In the genomic region with DNA sequence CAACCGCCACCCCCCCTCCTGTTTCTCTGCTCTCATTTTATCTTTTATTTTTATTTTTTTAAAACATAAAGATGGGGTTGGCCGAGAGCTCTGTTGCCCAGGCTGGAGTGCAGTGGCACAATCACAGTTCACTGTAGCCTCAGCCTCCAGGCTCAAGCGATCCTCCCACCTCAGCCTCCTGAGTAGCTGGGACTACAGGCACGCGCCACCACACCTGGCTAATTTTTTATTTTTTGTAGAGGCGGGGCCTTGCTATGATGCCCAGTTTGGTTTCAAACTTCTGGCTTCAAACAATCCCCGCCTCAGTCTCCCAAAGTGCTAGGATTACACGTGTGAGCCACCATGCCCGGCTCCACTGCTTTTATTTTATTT, we compare ENCODE assay signal across 6 cellular contexts. TPM values are rescaled to one million over a fixed set of nuclear protein-coding genes. Genes with fewer than 3 reads are reported as not detected.
DNase-seq lines count a peak whose midpoint lies in the region; ATAC-seq, FAIRE-seq and TF ChIP-seq lines count a peak whose summit lies in the region.
"Not testable (repeated sequence)": the region's sequence is repeated elsewhere in the genome, so short reads cannot be mapped to it uniquely, and the experiment has no call there.

No MANE protein-coding gene starts in this region.

- H4K20me1 ChIP-seq in HepG2 (ENCODE audit: insufficient read depth, low read length), result not testable (repeated sequence)

- H3K9me3 Mint-ChIP-seq in Caco-2 (ENCODE audit: unreplicated experiment), result not testable (repeated sequence)

- not testable (repeated sequence) for TF ChIP-seq RAD21 in HepG2 (CRISPR knock-in tag; IDR thresholded peaks at IDR 0.05)

- TF ChIP-seq CTCF in Caco-2 (IDR thresholded peaks at IDR 0.05; ENCODE audit: insufficient read depth in 1 of 2, low read depth in 1 of 2, low read length in 1 of 2, severe bottlenecking in 1 of 2, unreplicated experiment in 1 of 2); adrenal gland (IDR thresholded peaks at IDR 0.05); left ventricle myocardium inferior (IDR thresholded peaks at IDR 0.05; ENCODE audit: borderline replicate concordance); HepG2 (CRISPR knock-in tag; IDR thresholded peaks at IDR 0.05); right lobe of liver (IDR thresholded peaks at IDR 0.05): not testable (repeated sequence)

- H3K4me2 ChIP-seq in HepG2 (ENCODE audit: low read depth, low read length), result peak overlapping the region; percentile 85

- H3K27me3 ChIP-seq in Caco-2 (replicated peaks; ENCODE audit: control insufficient read depth, insufficient read depth, low read length); adrenal gland; left ventricle myocardium inferior (ENCODE audit: low read depth); HepG2 (ENCODE audit: control insufficient read depth in 1 of 2, insufficient read depth in 2 of 2, low read length in 2 of 2); right lobe of liver; subcutaneous abdominal adipose tissue (ENCODE audit: control insufficient read depth in 5 of 5, insufficient read depth in 4 of 5, low read length in 5 of 5): not testable (repeated sequence)

- peak overlapping the region; percentile 33; the same call in 1 of the 2 replicates for H3K9ac ChIP-seq in HepG2 (ENCODE audit: insufficient read depth, low read depth, low read length)
- H3K9ac ChIP-seq in subcutaneous abdominal adipose tissue (ENCODE audit: low read length in 5 of 5), result peak overlapping the region in 1 of 5 donors; percentile 73

- not testable (repeated sequence) for H3K4me3 Mint-ChIP-seq in Caco-2 (ENCODE audit: unreplicated experiment)

- FAIRE-seq in HepG2 (lab: Jason Lieb, UNC), result not testable (repeated sequence)

- not testable (repeated sequence) for ATAC-seq in HepG2, right lobe of liver

- not testable (repeated sequence) for H3K27me3 Mint-ChIP-seq in Caco-2 (ENCODE audit: insufficient read depth, unreplicated experiment)

- TF ChIP-seq POLR2A in adrenal gland (IDR thresholded peaks at IDR 0.05); HepG2 (IDR thresholded peaks at IDR 0.05; ENCODE audit: insufficient read depth in 1 of 2, low read depth in 2 of 2, low read length in 2 of 2); right lobe of liver (IDR thresholded peaks at IDR 0.05): not testable (repeated sequence)

- in situ Hi-C loops in HepG2 (cut with HindIII; ENCODE audit: extremely low pct_ligation_motif_present, low pct_unique_long_range_greater_than_20kb), result not testable (repeated sequence)

- peak overlapping the region; percentile 62 for H3K27ac Mint-ChIP-seq in Caco-2 (ENCODE audit: unreplicated experiment)

- not testable (repeated sequence) for BruUV-seq in Caco-2 (replicated peaks; lab: Mats Ljungman, UMichigan); HepG2 (replicated peaks; lab: Mats Ljungman, UMichigan)

- 90 to 94% (median 92%) methylated on average over 9 of the region's 9 CpGs for WGBS in adrenal gland, 4 donors
- 47% methylated on average over 9 of the region's 9 CpGs for WGBS in HepG2 (ENCODE audit: low lambda C conversion rate)
- WGBS in right lobe of liver (ENCODE audit: insufficient coverage, low coverage, low lambda C conversion rate, missing lambda C conversion rate), result 72% methylated on average over 9 of the region's 9 CpGs

- not testable (repeated sequence) for DNase-seq in Caco-2; adrenal gland; left ventricle myocardium inferior; HepG2 (ENCODE audit: low spot score); right lobe of liver

- POLR2A ChIA-PET in Caco-2 (lab: Charles Lee) (interaction anchor here (0.6 kb wide), 1 partner anchor 10 kb away, joined by 5 read pairs; no protein-coding TSS in a partner anchor), HepG2 (lab: Yijun Ruan, JAX) (interaction anchor here (0.9 to 3.7 kb wide), 6 partner anchors 8 to 86 kb away, joined by 3 to 78 read pairs (median 10); partner anchors contain the start of genes POR and TMEM120A)

- H2AFZ ChIP-seq in HepG2 (ENCODE audit: low read length), result not testable (repeated sequence)

- H3K4me1 Mint-ChIP-seq in Caco-2 (ENCODE audit: low read depth, unreplicated experiment), result peaks cover 11% of the 10 kb centered on the region

- not testable (repeated sequence) for TF ChIP-seq EP300 in HepG2 (IDR thresholded peaks at IDR 0.05; ENCODE audit: low read depth in 2 of 2, low read length in 2 of 2); HepG2 (CRISPR knock-in tag; IDR thresholded peaks at IDR 0.05; ENCODE audit: borderline replicate concordance)

- H3K27ac ChIP-seq in adrenal gland (peak overlapping the region; percentile 4 to 88 (median 65)), left ventricle myocardium inferior (replicated peaks) (peak overlapping the region; percentile 50), HepG2 (ENCODE audit: extremely low read length, insufficient read depth, low read length) (peak overlapping the region; percentile 98), right lobe of liver (peak overlapping the region; percentile 83 to 97 (median 97)), subcutaneous abdominal adipose tissue (ENCODE audit: low read depth, low read length) (peak overlapping the region; percentile 89)

- H3K9me3 ChIP-seq in Caco-2; adrenal gland (replicated peaks in 1 of 3); left ventricle myocardium inferior (replicated peaks); HepG2 (ENCODE audit: low read length); right lobe of liver; subcutaneous abdominal adipose tissue (ENCODE audit: control insufficient read depth in 5 of 5, low read length in 5 of 5): not testable (repeated sequence)

- CTCF ChIA-PET in Caco-2 (lab: Charles Lee); HepG2 (lab: Yijun Ruan, JAX; ENCODE audit: low intra/inter-chr PET ratio, low total read pairs): not testable (repeated sequence)

- intact Hi-C loops in Caco-2 (cut with micrococcal nuclease; ENCODE audit: unreplicated experiment) (loop anchor here (1.0 to 2.0 kb wide), 2 partner anchors 29 to 84 kb away; partner anchors contain the start of gene RHBDD2), HepG2 (cut with micrococcal nuclease; ENCODE audit: unreplicated experiment) (loop anchor here (2.0 kb wide), 2 partner anchors 13 to 49 kb away; no protein-coding TSS in a partner anchor)
- intact Hi-C loops in adrenal gland (cut with DNase I); left ventricle myocardium inferior (cut with micrococcal nuclease); right lobe of liver (cut with DNase I): not testable (repeated sequence)

- not testable (repeated sequence) for H3K79me2 ChIP-seq in HepG2 (ENCODE audit: insufficient read depth, low read length)

- H3K36me3 Mint-ChIP-seq in Caco-2 (ENCODE audit: insufficient read depth, unreplicated experiment), result not testable (repeated sequence)

- H3K4me1 ChIP-seq in Caco-2, result peaks cover 24% of the 10 kb centered on the region
- peaks cover 9 to 21% of the 10 kb centered on the region in 2 donors for H3K4me1 ChIP-seq in adrenal gland (replicated peaks in 1 of 2)
- H3K4me1 ChIP-seq in left ventricle myocardium inferior, result not testable (repeated sequence)
- peaks cover 88% of the 10 kb centered on the region for H3K4me1 ChIP-seq in HepG2 (ENCODE audit: insufficient read depth, low read length)
- peaks cover 0 to 29% (median 10%) of the 10 kb centered on the region in 4 donors for H3K4me1 ChIP-seq in right lobe of liver
- peaks cover 0 to 32% (median 18%) of the 10 kb centered on the region in 5 donors for H3K4me1 ChIP-seq in subcutaneous abdominal adipose tissue (ENCODE audit: control insufficient read depth in 5 of 5, insufficient read depth in 5 of 5, low read length in 5 of 5)

- H3K4me3 ChIP-seq in Caco-2 (ENCODE audit: low read depth, low read length); adrenal gland; left ventricle myocardium inferior; right lobe of liver; subcutaneous abdominal adipose tissue (ENCODE audit: low read depth in 1 of 5, low read length in 5 of 5): not testable (repeated sequence)
- H3K4me3 ChIP-seq in HepG2 (replicated peaks in 1 of 3; ENCODE audit: insufficient read depth in 1 of 3, low read depth in 2 of 3, low read length in 3 of 3), result peak overlapping the region in 1 of 3 experiments; percentile 41; a peak in 1 of 6 replicates

- H3K36me3 ChIP-seq in Caco-2 (ENCODE audit: control insufficient read depth, insufficient read depth, low read length); adrenal gland (replicated peaks in 1 of 2); left ventricle myocardium inferior; HepG2 (replicated peaks in 1 of 2; ENCODE audit: control insufficient read depth in 1 of 2, insufficient read depth in 2 of 2, low read length in 2 of 2); right lobe of liver; subcutaneous abdominal adipose tissue (ENCODE audit: control insufficient read depth in 5 of 5, insufficient read depth in 5 of 5, low read length in 5 of 5): not testable (repeated sequence)

RNA-seq across cellular contexts. Expression of gene POR, which starts 7.3 kb away (rescaled TPM):
- total RNA-seq in Caco-2 (2022) (162 and 171 TPM in 2 replicates), adrenal gland (1,000 to 10,000 TPM in 1 of 8 donors, 100 to 1,000 TPM in 7; 268 to 1,301 (median 582) TPM), left ventricle myocardium inferior (72.9 TPM), HepG2 (2016; rRNA removed; fragmentation: Illumina TruSeq; extraction: Trizol) (115 and 266 TPM in 2 replicates), right lobe of liver (1,000 to 10,000 TPM in 1 of 6 experiments, 100 to 1,000 TPM in 5; 370 to 1,042 (median 725) TPM)
- polyA plus RNA-seq in adrenal gland (100 to 1,000 TPM; 442 to 981 (median 731) TPM), HepG2 (2011; rRNA removed) (145 and 208 TPM in 2 replicates)
- total RNA-seq in HepG2 (2016; cell fraction: cytosol; rRNA removed; fragmentation: Illumina TruSeq; extraction: Trizol; ENCODE audit: low read depth), result 43.6 and 47.9 TPM in 2 replicates
- 95.7 and 270 TPM in 2 replicates for total RNA-seq in HepG2 (2016; cell fraction: insoluble cytoplasmic fraction; rRNA removed; fragmentation: Illumina TruSeq; extraction: Trizol)
- total RNA-seq in HepG2 (2016; cell fraction: membrane; rRNA removed; fragmentation: Illumina TruSeq; extraction: Trizol), result 55.5 and 56.9 TPM in 2 replicates
- 260 and 301 TPM in 2 replicates for total RNA-seq in HepG2 (2016; cell fraction: nucleus; rRNA removed; fragmentation: Illumina TruSeq; extraction: Trizol)
- 143 and 190 TPM in 2 replicates for polyA plus RNA-seq in HepG2 (2011; cell fraction: cytosol; rRNA removed)
- 1,024 and 1,039 TPM in 2 replicates for polyA plus RNA-seq in HepG2 (2011; cell fraction: nucleus; rRNA removed)
- polyA plus RNA-seq in HepG2 (2012), result 325 and 360 TPM in 2 replicates
- polyA plus RNA-seq in HepG2 (2016; cell fraction: cytosol; fragmentation: Illumina TruSeq; extraction: Trizol; ENCODE audit: low read depth), result 22.8 and 25.4 TPM in 2 replicates
- polyA plus RNA-seq in HepG2 (2016; cell fraction: insoluble cytoplasmic fraction; fragmentation: Illumina TruSeq; extraction: Trizol; ENCODE audit: low read depth), result 63.7 and 80.6 TPM in 2 replicates
- polyA plus RNA-seq in HepG2 (2016; cell fraction: membrane; fragmentation: Illumina TruSeq; extraction: Trizol; ENCODE audit: low read depth), result 25.4 and 30.4 TPM in 2 replicates
- 367 and 407 TPM in 2 replicates for polyA plus RNA-seq in HepG2 (2016; cell fraction: nucleus; fragmentation: Illumina TruSeq; extraction: Trizol; ENCODE audit: insufficient read depth, low read depth)
- polyA minus RNA-seq in HepG2 (2011; rRNA and poly(A)+ RNA removed; ENCODE audit: low replicate concordance), result 85.0 and 445 TPM in 2 replicates
- 256 and 348 TPM in 2 replicates for polyA minus RNA-seq in HepG2 (2011; cell fraction: cytosol; rRNA and poly(A)+ RNA removed)
- polyA minus RNA-seq in HepG2 (2011; cell fraction: nucleus; rRNA and poly(A)+ RNA removed), result 174 and 240 TPM in 2 replicates

RNA-seq across cellular contexts. Expression of gene RHBDD2, which starts 28.8 kb away (rescaled TPM):
- total RNA-seq in Caco-2 (2022), result 50.1 and 55.6 TPM in 2 replicates
- total RNA-seq in adrenal gland, result 100 to 1,000 TPM; 123 to 575 (median 247) TPM
- polyA plus RNA-seq in adrenal gland, result 100 to 1,000 TPM; 187 to 225 (median 224) TPM
- total RNA-seq in left ventricle myocardium inferior, result 19.1 TPM
- total RNA-seq in HepG2 (2016; rRNA removed; fragmentation: Illumina TruSeq; extraction: Trizol), result 14.9 and 23.1 TPM in 2 replicates
- total RNA-seq in HepG2 (2016; cell fraction: cytosol; rRNA removed; fragmentation: Illumina TruSeq; extraction: Trizol; ENCODE audit: low read depth), result 18.8 and 23.7 TPM in 2 replicates
- total RNA-seq in HepG2 (2016; cell fraction: insoluble cytoplasmic fraction; rRNA removed; fragmentation: Illumina TruSeq; extraction: Trizol), result 9.2 and 24.2 TPM in 2 replicates
- 29.8 and 37.0 TPM in 2 replicates for total RNA-seq in HepG2 (2016; cell fraction: membrane; rRNA removed; fragmentation: Illumina TruSeq; extraction: Trizol)
- 16.7 and 24.5 TPM in 2 replicates for total RNA-seq in HepG2 (2016; cell fraction: nucleus; rRNA removed; fragmentation: Illumina TruSeq; extraction: Trizol)
- 26.4 and 41.1 TPM in 2 replicates for polyA plus RNA-seq in HepG2 (2011; rRNA removed)
- 34.8 and 35.2 TPM in 2 replicates for polyA plus RNA-seq in HepG2 (2011; cell fraction: cytosol; rRNA removed)
- 33.3 and 35.1 TPM in 2 replicates for polyA plus RNA-seq in HepG2 (2011; cell fraction: nucleus; rRNA removed)
- polyA plus RNA-seq in HepG2 (2012), result 22.8 and 42.0 TPM in 2 replicates
- polyA plus RNA-seq in HepG2 (2016; cell fraction: cytosol; fragmentation: Illumina TruSeq; extraction: Trizol; ENCODE audit: low read depth), result 39.1 and 46.7 TPM in 2 replicates
- polyA plus RNA-seq in HepG2 (2016; cell fraction: insoluble cytoplasmic fraction; fragmentation: Illumina TruSeq; extraction: Trizol; ENCODE audit: low read depth), result 17.9 and 21.5 TPM in 2 replicates
- polyA plus RNA-seq in HepG2 (2016; cell fraction: membrane; fragmentation: Illumina TruSeq; extraction: Trizol; ENCODE audit: low read depth), result 52.8 and 61.8 TPM in 2 replicates
- 57.7 and 58.2 TPM in 2 replicates for polyA plus RNA-seq in HepG2 (2016; cell fraction: nucleus; fragmentation: Illumina TruSeq; extraction: Trizol; ENCODE audit: insufficient read depth, low read depth)
- 49.6 and 101 TPM in 2 replicates for polyA minus RNA-seq in HepG2 (2011; rRNA and poly(A)+ RNA removed; ENCODE audit: low replicate concordance)
- 17.8 and 22.2 TPM in 2 replicates for polyA minus RNA-seq in HepG2 (2011; cell fraction: cytosol; rRNA and poly(A)+ RNA removed)
- 12.7 and 13.4 TPM in 2 replicates for polyA minus RNA-seq in HepG2 (2011; cell fraction: nucleus; rRNA and poly(A)+ RNA removed)
- total RNA-seq in right lobe of liver, result 10 to 100 TPM; 24.4 to 56.1 (median 31.7) TPM
